In genomic region chr22:40407831-40408717, GRCh38 we compare ENCODE assay signal across 17 cellular contexts. TPM values are rescaled to one million over a fixed set of nuclear protein-coding genes. Genes with fewer than 3 reads are reported as not detected.
DNase-seq lines count a peak whose midpoint lies in the region; ATAC-seq, FAIRE-seq and TF ChIP-seq lines count a peak whose summit lies in the region.
"Had no signal": no experiment of that assay in that cellular context is flagged by ENCODE, and none has a peak within 500 bp of the region (broad histone marks: within the 10 kb centered on the region; RNA-seq: fewer than 3 reads in every experiment).

No MANE protein-coding gene starts in this region.

- H2AFZ ChIP-seq in mammary epithelial cell (ENCODE audit: low read depth, low read length) (no peak overlapping the region), IMR-90 (replicated peaks; ENCODE audit: low read length, poor library complexity) (no peak overlapping the region), H1 (ENCODE audit: low read length) (no peak overlapping the region)

- H2BK20ac ChIP-seq in IMR-90 (ENCODE audit: low read depth, low read length) (no peak overlapping the region), H1 (ENCODE audit: low read length) (no peak overlapping the region)

- no peak overlapping the region for H2BK5ac ChIP-seq in IMR-90 (ENCODE audit: low read depth, low read length, poor library complexity, severe bottlenecking)
- H2BK5ac ChIP-seq in H1 (ENCODE audit: low read depth, low read length), result no peak overlapping the region

- ATAC-seq in IMR-90 (ENCODE audit: low read depth) (no peak), sciatic nerve (no peak)
- ATAC-seq: activated CD4-positive, CD25-positive, alpha-beta regulatory T cell treated with anti-CD3 and anti-CD28 coated beads, Interleukin-2, amount 50 U/mL, for 24 hours had no signal

- no peaks in the 10 kb centered on the region for H3K9me3 ChIP-seq in breast epithelium
- no peaks in the 10 kb centered on the region for H3K9me3 ChIP-seq in mammary epithelial cell (replicated peaks; ENCODE audit: insufficient read depth, low read length)
- H3K9me3 ChIP-seq in IMR-90 (ENCODE audit: control insufficient read depth, insufficient read depth, low read length), result no peaks in the 10 kb centered on the region
- no peaks in the 10 kb centered on the region for H3K9me3 ChIP-seq in H1 (ENCODE audit: insufficient read depth in 2 of 2, low read depth in 1 of 2, low read length in 1 of 2)
- H3K9me3 ChIP-seq in suprapubic skin, result no peaks in the 10 kb centered on the region
- H3K9me3 ChIP-seq: colonic mucosa, sigmoid colon had no signal

- H3K9ac ChIP-seq in mammary epithelial cell (ENCODE audit: insufficient read depth, low read length) (no peak overlapping the region), IMR-90 (ENCODE audit: low read depth, low read length) (no peak overlapping the region), H1 (replicated peaks in 1 of 4; ENCODE audit: extremely low read depth in 1 of 4, low read depth in 3 of 4, low read length in 3 of 4) (no peak overlapping the region)

- H2AK5ac ChIP-seq in IMR-90 (ENCODE audit: low read depth, low read length) (no peak overlapping the region), H1 (ENCODE audit: low read depth, low read length) (no peak overlapping the region)

- H3K79me1 ChIP-seq in IMR-90 (ENCODE audit: low read depth in 1 of 2, low read length in 2 of 2), result peaks cover 22 to 48% of the 10 kb centered on the region in 2 experiments
- H3K79me1 ChIP-seq in H1 (ENCODE audit: low read depth, low read length), result no peaks in the 10 kb centered on the region; the same call in 1 of the 2 replicates

- no peak overlapping the region for H3K27ac Mint-ChIP-seq in endothelial cell (ENCODE audit: unreplicated experiment)

- no peaks in the 10 kb centered on the region for H4K20me1 ChIP-seq in mammary epithelial cell (ENCODE audit: insufficient read depth, low read length)
- H4K20me1 ChIP-seq in IMR-90 (ENCODE audit: insufficient read depth, low read length), result peaks cover 33% of the 10 kb centered on the region
- H4K20me1 ChIP-seq in H1 (replicated peaks in 1 of 2; ENCODE audit: control insufficient read depth in 1 of 2, insufficient read depth in 2 of 2, low read length in 2 of 2), result peaks cover 1 to 5% of the 10 kb centered on the region in 2 experiments

- peaks cover 19% of the 10 kb centered on the region for H3K27me3 Mint-ChIP-seq in endothelial cell (ENCODE audit: unreplicated experiment)

- TF ChIP-seq POLR2A in breast epithelium (IDR thresholded peaks at IDR 0.05) (no peak), IMR-90 (IDR thresholded peaks at IDR 0.05; ENCODE audit: low read depth, low read length) (no peak), H1 (IDR thresholded peaks at IDR 0.05; ENCODE audit: control extremely low read depth in 1 of 2, low read depth in 2 of 2, low read length in 2 of 2) (no peak), suprapubic skin (IDR thresholded peaks at IDR 0.05) (no peak)

- H3K4me1 Mint-ChIP-seq in endothelial cell (ENCODE audit: unreplicated experiment), result peaks cover 7% of the 10 kb centered on the region

- no peak overlapping the region for H3K18ac ChIP-seq in IMR-90 (ENCODE audit: low read depth, low read length)
- no peak overlapping the region for H3K18ac ChIP-seq in H1 (ENCODE audit: extremely low read depth, low read length)

- POLR2A ChIA-PET in IMR-90 (lab: Charles Lee; ENCODE audit: unreplicated experiment) (no interaction called here), H1 (lab: Charles Lee; ENCODE audit: partially characterized antibody) (interaction anchor here (1.0 to 2.6 kb wide), 8 partner anchors 7 to 42 kb away, joined by 3 to 11 read pairs (median 4); partner anchors contain the start of gene SGSM3)

- 50% methylated on average over 14 of the region's 32 CpGs for WGBS in mammary epithelial cell (ENCODE audit: low coverage, missing lambda C conversion rate)
- 93% methylated on average over 18 of the region's 32 CpGs; no CpG with 5 or more reads in 1 of the 2 experiments for WGBS in IMR-90 (ENCODE audit: extremely low coverage in 2 of 2, insufficient read length in 1 of 2), 2 experiments
- 94% methylated on average over 27 of the region's 32 CpGs; no CpG with 5 or more reads in 1 of the 2 experiments for WGBS in H1 (ENCODE audit: extremely low coverage in 1 of 2, insufficient coverage in 1 of 2, insufficient read length in 1 of 2, insufficient replicate concordance in 2 of 2, low coverage in 1 of 2, low lambda C conversion rate in 2 of 2, missing lambda C conversion rate in 1 of 2), 2 experiments
- WGBS in suprapubic skin, result 70% methylated on average over 13 of the region's 32 CpGs

- no peaks in the 10 kb centered on the region for H3K9me3 Mint-ChIP-seq in endothelial cell (ENCODE audit: unreplicated experiment)

- dilution Hi-C loops in mammary epithelial cell (cut with HindIII; ENCODE audit: low sequenced_read_pairs) (no loop called here), IMR-90 (cut with HindIII; ENCODE audit: low sequenced_read_pairs, unreplicated experiment) (no loop called here)

- H3K23ac ChIP-seq in IMR-90 (ENCODE audit: low read depth, low read length) (no peak overlapping the region), H1 (ENCODE audit: insufficient read length) (no peak overlapping the region)

- H3K27ac ChIP-seq in breast epithelium (peak overlapping the region; percentile 29 to 43), mammary epithelial cell (ENCODE audit: insufficient read depth, low read depth, low read length) (no peak overlapping the region), IMR-90 (ENCODE audit: insufficient read depth, low read length) (no peak overlapping the region), H1 (ENCODE audit: low read depth, low read length) (no peak overlapping the region), substantia nigra (ENCODE audit: low read depth, low read length, poor library complexity, severe bottlenecking) (no peak overlapping the region), suprapubic skin (no peak overlapping the region)
- H3K27ac ChIP-seq: brain microvascular endothelial cell, colonic mucosa, sigmoid colon had no signal

- H3K4me2 ChIP-seq in mammary epithelial cell (ENCODE audit: insufficient read depth, low read depth, low read length) (no peak overlapping the region), IMR-90 (ENCODE audit: low read depth, low read length) (no peak overlapping the region), H1 (ENCODE audit: insufficient read depth in 1 of 2, low read depth in 2 of 2, low read length in 2 of 2) (no peak overlapping the region)

- H2BK120ac ChIP-seq in IMR-90 (ENCODE audit: low read depth, low read length), result no peak overlapping the region
- H2BK120ac ChIP-seq in H1 (replicated peaks; ENCODE audit: low read depth, low read length), result no peak overlapping the region

- CTCF ChIA-PET in mammary epithelial cell (lab: Charles Lee; ENCODE audit: low non-redundant PET), result no interaction called here
- CTCF ChIA-PET in IMR-90 (lab: Yijun Ruan, JAX), result no interaction called here
- CTCF ChIA-PET in H1 (lab: Charles Lee; ENCODE audit: partially characterized antibody), result interaction anchor here (0.5 to 2.4 kb wide), 6 partner anchors 8 to 444 kb away, joined by 3 to 10 read pairs (median 3); no protein-coding TSS in a partner anchor

- no peaks in the 10 kb centered on the region for H3K79me2 ChIP-seq in mammary epithelial cell (ENCODE audit: insufficient read depth, low read length)
- no peaks in the 10 kb centered on the region for H3K79me2 ChIP-seq in H1 (ENCODE audit: control insufficient read depth in 1 of 2, insufficient read depth in 2 of 2, low read length in 2 of 2)

- H4K8ac ChIP-seq in IMR-90 (ENCODE audit: low read depth in 2 of 2, low read length in 2 of 2) (no peak overlapping the region), H1 (ENCODE audit: extremely low read depth, insufficient read depth, low read length) (no peak overlapping the region)

- no peak overlapping the region for H3K14ac ChIP-seq in IMR-90 (replicated peaks; ENCODE audit: low read depth, low read length)
- no peak overlapping the region for H3K14ac ChIP-seq in H1 (ENCODE audit: insufficient read length)

- TF ChIP-seq CTCF in breast epithelium (IDR thresholded peaks at IDR 0.05), result no peak
- no peak for TF ChIP-seq CTCF in mammary epithelial cell (conservative IDR thresholded peaks at IDR 0.05 in 1 of 2, IDR thresholded peaks at IDR 0.05 in 1 of 2; ENCODE audit: extremely low read depth in 1 of 2, insufficient read depth in 1 of 2, low read depth in 1 of 2, low read length in 2 of 2)
- TF ChIP-seq CTCF in IMR-90 (conservative IDR thresholded peaks at IDR 0.05; ENCODE audit: low read depth, low read length), result no peak
- no peak for TF ChIP-seq CTCF in H1 (IDR thresholded peaks at IDR 0.05; ENCODE audit: control extremely low read depth in 1 of 3, insufficient read depth in 1 of 3, low read depth in 1 of 3, low read length in 3 of 3)
- no peak for TF ChIP-seq CTCF in suprapubic skin (IDR thresholded peaks at IDR 0.05)
- no peak for TF ChIP-seq CTCF in endothelial cell (IDR thresholded peaks at IDR 0.05; ENCODE audit: unreplicated experiment)

- no peak for TF ChIP-seq EP300 in H1 (IDR thresholded peaks at IDR 0.05; ENCODE audit: borderline replicate concordance in 1 of 2, low read depth in 2 of 2, low read length in 2 of 2)
- no peak for TF ChIP-seq EP300 in suprapubic skin (IDR thresholded peaks at IDR 0.05)

- in situ Hi-C loops in mammary epithelial cell (cut with MboI; ENCODE audit: low sequenced_read_pairs in 2 of 2) (no loop called here), IMR-90 (cut with MboI; ENCODE audit: low sequenced_read_pairs) (no loop called here)

- H4K91ac ChIP-seq in IMR-90 (ENCODE audit: insufficient read depth, low read depth, low read length) (no peak overlapping the region), H1 (replicated peaks; ENCODE audit: insufficient read length, low read length) (no peak overlapping the region)

- H2AK9ac ChIP-seq in IMR-90 (replicated peaks; ENCODE audit: low read depth, low read length, poor library complexity), result peak overlapping the region; percentile 50

- H4K5ac ChIP-seq in IMR-90 (ENCODE audit: low read depth, low read length) (no peak overlapping the region), H1 (ENCODE audit: insufficient read length, low read depth, low read length) (no peak overlapping the region)

- H3K9me1 ChIP-seq in IMR-90 (ENCODE audit: insufficient read depth, low read length), result peaks cover 14% of the 10 kb centered on the region; the same call in 1 of the 2 replicates

- H3K4me3 ChIP-seq in breast epithelium (no peak overlapping the region), mammary epithelial cell (replicated peaks in 1 of 3; ENCODE audit: insufficient read depth in 1 of 3, low read depth in 2 of 3, low read length in 3 of 3) (no peak overlapping the region), IMR-90 (ENCODE audit: insufficient read depth, low read depth, low read length) (no peak overlapping the region), H1 (ENCODE audit: extremely low read depth in 1 of 4, insufficient read depth in 2 of 4, low read depth in 3 of 4, low read length in 4 of 4) (no peak overlapping the region), suprapubic skin (no peak overlapping the region)
- H3K4me3 ChIP-seq: colonic mucosa, sigmoid colon had no signal

- H3K23me2 ChIP-seq in H1 (ENCODE audit: low read depth, low read length), result no peaks in the 10 kb centered on the region

- H3K4me1 ChIP-seq in breast epithelium (no peaks in the 10 kb centered on the region), mammary epithelial cell (ENCODE audit: insufficient read depth, low read length) (peaks cover 31% of the 10 kb centered on the region), IMR-90 (ENCODE audit: control insufficient read depth, insufficient read depth, low read length) (peaks cover 3% of the 10 kb centered on the region; the same call in 1 of the 2 replicates), H1 (replicated peaks in 1 of 4; ENCODE audit: control insufficient read depth in 3 of 4, insufficient read depth in 4 of 4, low read length in 3 of 4) (no peaks in the 10 kb centered on the region), suprapubic skin (peaks cover 7% of the 10 kb centered on the region)
- H3K4me1 ChIP-seq: colonic mucosa, sigmoid colon had no signal

- H3K56ac ChIP-seq in IMR-90 (ENCODE audit: extremely low read depth, insufficient read depth, low read length), result no peak overlapping the region
- no peak overlapping the region for H3K56ac ChIP-seq in H1 (replicated peaks; ENCODE audit: insufficient read length, low read depth, low read length)

- no peak overlapping the region for H2BK12ac ChIP-seq in H1 (ENCODE audit: low read depth, low read length)

- H3K36me3 Mint-ChIP-seq in endothelial cell (ENCODE audit: low read depth, unreplicated experiment), result peaks cover 32% of the 10 kb centered on the region

- FAIRE-seq in H1 (lab: Jason Lieb, UNC), result no peak

- no peak overlapping the region for H3K4ac ChIP-seq in IMR-90 (ENCODE audit: low read depth, low read length)
- H3K4ac ChIP-seq in H1 (replicated peaks; ENCODE audit: insufficient read length, low read depth, low read length), result no peak overlapping the region

- H3K27me3 ChIP-seq in breast epithelium (no peaks in the 10 kb centered on the region), mammary epithelial cell (ENCODE audit: insufficient read depth, low read length) (no peaks in the 10 kb centered on the region), IMR-90 (ENCODE audit: control insufficient read depth, insufficient read depth, low read length) (no peaks in the 10 kb centered on the region), H1 (replicated peaks in 1 of 4; ENCODE audit: control insufficient read depth in 3 of 4, extremely low read depth in 1 of 4, insufficient read depth in 3 of 4, low read length in 3 of 4) (no peaks in the 10 kb centered on the region), suprapubic skin (no peaks in the 10 kb centered on the region)
- H3K27me3 ChIP-seq: brain microvascular endothelial cell, colonic mucosa, sigmoid colon had no signal

- H3K4me3 Mint-ChIP-seq in endothelial cell (ENCODE audit: unreplicated experiment), result no peak overlapping the region

- BruUV-seq in mammary epithelial cell (replicated peaks; lab: Mats Ljungman, UMichigan), result no TSS peak
- no TSS peak for BruUV-seq in IMR-90 (replicated peaks; lab: Mats Ljungman, UMichigan)

- TF ChIP-seq RAD21 in IMR-90 (IDR thresholded peaks at IDR 0.05; ENCODE audit: low read length), result no peak
- no peak for TF ChIP-seq RAD21 in H1 (IDR thresholded peaks at IDR 0.05 in 1 of 2, conservative IDR thresholded peaks at IDR 0.05 in 1 of 2; ENCODE audit: low read depth in 2 of 2, low read length in 2 of 2)

- intact Hi-C loops in breast epithelium (cut with DNase I; ENCODE audit: low total_unique reads) (no loop called here), mammary epithelial cell (cut with micrococcal nuclease) (no loop called here), IMR-90 (cut with micrococcal nuclease) (no loop called here), sciatic nerve (cut with DNase I) (no loop called here)

- no peak overlapping the region for H2BK15ac ChIP-seq in IMR-90 (ENCODE audit: low read depth, low read length)
- H2BK15ac ChIP-seq in H1 (ENCODE audit: low read length), result no peak overlapping the region

- peaks cover 9% of the 10 kb centered on the region for H3K36me3 ChIP-seq in breast epithelium
- peaks cover 10% of the 10 kb centered on the region for H3K36me3 ChIP-seq in mammary epithelial cell (ENCODE audit: insufficient read depth, low read length)
- peaks cover 79% of the 10 kb centered on the region for H3K36me3 ChIP-seq in IMR-90 (ENCODE audit: control insufficient read depth, insufficient read depth, low read length)
- H3K36me3 ChIP-seq in H1 (ENCODE audit: control insufficient read depth in 2 of 4, insufficient read depth in 4 of 4, low read length in 3 of 4), result peaks cover 9 to 45% (median 31%) of the 10 kb centered on the region in 4 experiments; a peak in 7 of 8 replicates
- H3K36me3 ChIP-seq in suprapubic skin, result peaks cover 83% of the 10 kb centered on the region

- DNase-seq in breast epithelium (ENCODE audit: low spot score in 2 of 2) (peak in 1 of 2 donors; percentile 41), mammary epithelial cell (no peak), IMR-90 (no peak), H1 (ENCODE audit: low read depth in 1 of 2, low spot score in 2 of 2) (no peak), sciatic nerve (ENCODE audit: low spot score) (peak; percentile 53), substantia nigra (lab: John Stamatoyannopoulos, UW) (no peak), suprapubic skin (ENCODE audit: low spot score in 2 of 2) (no peak), endothelial cell (ENCODE audit: low spot score) (no peak)
- DNase-seq: brain microvascular endothelial cell, colonic mucosa, kidney glomerular epithelial cell, mesenchymal stem cell, NCI-H2029, NCI-H226, NCI-H748 treated with DMSO at 0.1 percent for 48 hours, sigmoid colon had no signal

RNA-seq across cellular contexts. Expression of gene SGSM3, which starts 37.7 kb away (rescaled TPM):
- total RNA-seq in breast epithelium (10 to 100 TPM; 34.7 to 69.2 (median 55.3) TPM), mammary epithelial cell (10 to 100 TPM; 25.8 to 47.4 TPM), IMR-90 (2012; rRNA removed) (36.4 and 47.5 TPM in 2 replicates), sciatic nerve (55.9 TPM), suprapubic skin (100 to 1,000 TPM in 1 of 4 donors, 10 to 100 TPM in 3; 54.3 to 138 (median 83.6) TPM), endothelial cell (ENCODE audit: unreplicated experiment) (85.9 TPM)
- polyA plus RNA-seq in mammary epithelial cell (47.4 TPM), IMR-90 (2012; rRNA removed) (90.1 and 97.4 TPM in 2 replicates), H1 (2011; rRNA removed) (59.5 and 94.8 TPM in 2 replicates)
- 63.5 TPM for polyA minus RNA-seq in mammary epithelial cell
- polyA plus RNA-seq in IMR-90 (2012; cell fraction: cytosol; rRNA removed), result 53.3 and 63.2 TPM in 2 replicates
- 505 and 1,239 TPM in 2 replicates for polyA plus RNA-seq in IMR-90 (2012; cell fraction: nucleus; rRNA removed; ENCODE audit: low replicate concordance)
- total RNA-seq in H1 (2021; fragmentation: NEBNext Ultra II Directional; extraction: Animal tissue kit (Norgen Biotek cat#: 25700)), result 51.5 and 53.8 TPM in 2 replicates
- 80.8 TPM for polyA plus RNA-seq in H1 (2011; cell fraction: cytosol; rRNA removed)
- polyA plus RNA-seq in H1 (2011; cell fraction: nucleus; rRNA removed), result 475 TPM
- 44.2 to 80.3 TPM (median 66.4 TPM) in 4 replicates for polyA plus RNA-seq in H1 (2012, experiment 1 of 2)
- polyA plus RNA-seq in H1 (2012, experiment 2 of 2), result 45.6 TPM
- polyA plus RNA-seq in H1 (2013, experiment 1 of 2), result 34.8 TPM
- polyA plus RNA-seq in H1 (2013, experiment 2 of 2), result 32.9 TPM
- polyA minus RNA-seq in H1 (2011; rRNA and poly(A)+ RNA removed), result 30.5 and 31.3 TPM in 2 replicates
- polyA minus RNA-seq in H1 (2011; cell fraction: cytosol; rRNA and poly(A)+ RNA removed), result 37.9 TPM
- polyA minus RNA-seq in H1 (2011; cell fraction: nucleus; rRNA and poly(A)+ RNA removed), result 83.9 TPM

Comparison
In these comparisons a context has a peak if more than half of its experiments do, and no peak if none do; other contexts are left out.
1. H3K27ac ChIP-seq: peak in breast epithelium (2 of 2); none in mammary epithelial cell (single experiment), IMR-90 (single experiment), H1 (single experiment), substantia nigra (single experiment) and suprapubic skin (single experiment).